ENCODE assay signal across 11 cellular contexts in genomic region chr2:38619458-38620164, GRCh38. TPM values are rescaled to one million over a fixed set of nuclear protein-coding genes. Genes with fewer than 3 reads are reported as not detected.
DNase-seq lines count a peak whose midpoint lies in the region; ATAC-seq lines count a peak whose summit lies in the region.
"Had no signal": no experiment of that assay in that cellular context is flagged by ENCODE, and none has a peak within 500 bp of the region (broad histone marks: within the 10 kb centered on the region; RNA-seq: fewer than 3 reads in every experiment).

No MANE protein-coding gene starts in this region.

- no peak overlapping the region for H2BK5ac ChIP-seq in mesendoderm (ENCODE audit: low read length)

- H3K79me2 ChIP-seq in mesendoderm (ENCODE audit: control insufficient read depth, insufficient read depth, low read length): no peaks in the 10 kb centered on the region

- H3K79me1 ChIP-seq in mesendoderm (ENCODE audit: low read length): no peaks in the 10 kb centered on the region

- H3K4ac ChIP-seq in mesendoderm (ENCODE audit: low read depth, low read length): peak overlapping the region; percentile 50

- WGBS in mesendoderm (ENCODE audit: extremely low coverage, insufficient coverage, low lambda C conversion rate): no CpG with 5 or more reads among the region's 4 CpGs

- no peak overlapping the region for H4K8ac ChIP-seq in mesendoderm (ENCODE audit: low read depth, low read length)

- H4K5ac ChIP-seq in mesendoderm (ENCODE audit: low read length): no peak overlapping the region

- no peaks in the 10 kb centered on the region for H3K9me3 ChIP-seq in adipocyte (ENCODE audit: control insufficient read depth, low read length)
- H3K9me3 ChIP-seq: testis had no signal

- no peak overlapping the region for H3K4me3 ChIP-seq in adipocyte (ENCODE audit: low read length)
- H3K4me3 ChIP-seq in mesendoderm (ENCODE audit: low read length): no peak overlapping the region
- H3K4me3 ChIP-seq: testis had no signal

- no peak overlapping the region for H2BK15ac ChIP-seq in mesendoderm (replicated peaks; ENCODE audit: low read depth)

- no peak overlapping the region for H3K23ac ChIP-seq in mesendoderm (ENCODE audit: low read length)

- no peaks in the 10 kb centered on the region for H3K27me3 ChIP-seq in adipocyte (replicated peaks; ENCODE audit: control insufficient read depth, insufficient read depth, low read length)
- H3K27me3 ChIP-seq in mesendoderm (ENCODE audit: insufficient read depth, low read length, poor library complexity): no peaks in the 10 kb centered on the region
- H3K27me3 ChIP-seq: testis had no signal

- peaks cover 29% of the 10 kb centered on the region for H3K4me1 ChIP-seq in adipocyte (ENCODE audit: control insufficient read depth, insufficient read depth, low read length)
- H3K4me1 ChIP-seq in mesendoderm (ENCODE audit: control insufficient read depth, low read depth, low read length): no peaks in the 10 kb centered on the region
- H3K4me1 ChIP-seq: testis had no signal

- ATAC-seq in HG02884 (IDR thresholded peaks at IDR 0.05; ENCODE audit: unreplicated experiment) (peak; percentile 55), GM21423 (IDR thresholded peaks at IDR 0.05; ENCODE audit: unreplicated experiment) (no peak), GM19023 (IDR thresholded peaks at IDR 0.05; ENCODE audit: unreplicated experiment) (no peak), GM18498 (IDR thresholded peaks at IDR 0.05; ENCODE audit: unreplicated experiment) (no peak)
- ATAC-seq: CD8-positive, alpha-beta T cell had no signal

- no peak overlapping the region for H3K18ac ChIP-seq in mesendoderm (ENCODE audit: low read length)

- H2AK5ac ChIP-seq in mesendoderm (ENCODE audit: low read length): no peak overlapping the region

- H3K56ac ChIP-seq in mesendoderm (ENCODE audit: low read length): no peak overlapping the region

- H3K9ac ChIP-seq in adipocyte (ENCODE audit: low read length): no peak overlapping the region
- H3K9ac ChIP-seq in mesendoderm (ENCODE audit: low read length): no peak overlapping the region

- no peak overlapping the region for H3K27ac ChIP-seq in mesendoderm (ENCODE audit: low read depth, low read length)

- H3K36me3 ChIP-seq in adipocyte (ENCODE audit: control insufficient read depth, insufficient read depth, low read length, severe bottlenecking) (no peaks in the 10 kb centered on the region), mesendoderm (ENCODE audit: control insufficient read depth, insufficient read depth, low read length) (no peaks in the 10 kb centered on the region)

- H3K4me2 ChIP-seq in mesendoderm (ENCODE audit: low read length): no peak overlapping the region

- no peak overlapping the region for H2BK120ac ChIP-seq in mesendoderm (ENCODE audit: low read depth, low read length)

- DNase-seq in EH (ENCODE audit: low read depth): peak; percentile 44
- DNase-seq in adipocyte (ENCODE audit: low read depth): peak; percentile 61
- no peak for DNase-seq in mesendoderm
- no peak for DNase-seq in activated T-cell treated with anti-CD3 and anti-CD28 coated beads for 4 hours
- DNase-seq: CD8-positive, alpha-beta T cell; immature natural killer cell; testis had no signal

RNA-seq across cellular contexts. Expression of gene HNRNPLL, which starts 16.9 kb away (rescaled TPM):
- polyA plus RNA-seq in mesendoderm (2013, experiment 1 of 2): 33.4 TPM
- 33.4 TPM for polyA plus RNA-seq in mesendoderm (2013, experiment 2 of 2)

RNA-seq across cellular contexts. Expression of gene GALM, which starts 46.3 kb away (rescaled TPM):
- 13.4 TPM for polyA plus RNA-seq in mesendoderm (2013, experiment 1 of 2)
- 12.9 TPM for polyA plus RNA-seq in mesendoderm (2013, experiment 2 of 2)

Comparison
In these comparisons a context has a peak if more than half of its experiments do, and no peak if none do; other contexts are left out.
1. DNase-seq: peak in EH (single experiment) and adipocyte (single experiment); none in mesendoderm (single experiment) and activated T-cell treated with anti-CD3 and anti-CD28 coated beads for 4 hours (single experiment).